15 cellular contexts compared by ENCODE assay signal in the genomic region with DNA sequence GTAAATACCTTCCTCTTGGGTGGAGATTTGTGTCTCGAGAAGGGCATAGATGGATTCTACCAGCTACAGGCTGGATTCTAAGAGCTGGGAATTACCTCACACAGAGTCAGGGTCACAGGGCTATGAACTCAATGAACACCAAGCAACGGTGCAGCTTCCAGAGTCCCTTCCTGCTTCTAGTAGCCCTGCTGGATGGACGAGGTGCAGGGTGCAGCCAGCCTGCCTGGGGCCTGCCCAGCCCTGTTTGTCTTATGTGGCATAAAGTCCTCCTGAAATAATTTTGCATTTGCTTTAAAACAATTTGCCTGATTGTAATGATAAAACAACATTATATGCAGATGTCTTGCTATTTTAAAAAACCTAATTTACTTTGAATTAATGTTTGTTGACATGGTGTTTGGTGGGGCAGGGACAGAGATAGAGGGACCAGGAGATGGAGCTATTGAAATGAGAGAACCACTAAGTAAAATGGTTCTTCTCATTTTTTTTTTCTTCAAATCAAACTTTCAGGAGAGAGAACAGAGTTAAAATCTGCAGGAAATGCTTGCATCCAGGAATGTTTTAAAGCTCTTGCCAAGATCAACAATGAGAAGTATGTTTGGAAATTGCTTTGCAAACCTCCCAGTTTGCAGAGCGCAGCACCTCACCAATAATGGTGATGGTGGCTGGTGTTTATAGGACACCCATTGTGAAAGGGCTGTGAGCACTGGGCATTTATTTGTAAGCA.
DNase-seq lines count a peak whose midpoint lies in the region; ATAC-seq and TF ChIP-seq lines count a peak whose summit lies in the region.
"Had no signal": no experiment of that assay in that cellular context is flagged by ENCODE, and none has a peak within 500 bp of the region (broad histone marks: within the 10 kb centered on the region; RNA-seq: fewer than 3 reads in every experiment).

No MANE protein-coding gene starts in this region.

- WGBS in adrenal gland, 4 donors: 52 to 69% (median 60%) methylated on average over 3 to 4 of the region's 4 CpGs

- H3K27me3 ChIP-seq in BJ (ENCODE audit: control insufficient read depth, insufficient read depth, low read length) (no peaks in the 10 kb centered on the region), adrenal gland (no peaks in the 10 kb centered on the region)

- H3K27ac ChIP-seq in adrenal gland: no peak overlapping the region

- H3K27me3 Mint-ChIP-seq in type B pancreatic cell: peaks cover 26% of the 10 kb centered on the region
- H3K27me3 Mint-ChIP-seq: activated CD4-positive, alpha-beta memory T cell treated with anti-CD3 and anti-CD28 coated beads, Interleukin-2, amount 10 ng/mL, durations not matched to agents 7 days and 5 days had no signal

- intact Hi-C loops in adrenal gland (cut with DNase I): no loop called here

- H3K4me1 Mint-ChIP-seq in type B pancreatic cell (ENCODE audit: unreplicated experiment): no peaks in the 10 kb centered on the region
- H3K4me1 Mint-ChIP-seq: activated CD4-positive, alpha-beta memory T cell treated with anti-CD3 and anti-CD28 coated beads, Interleukin-2, amount 10 ng/mL, durations not matched to agents 7 days and 5 days had no signal

- POLR2A ChIA-PET in BJ (lab: Charles Lee): no interaction called here

- ATAC-seq in GM18907 (IDR thresholded peaks at IDR 0.05; ENCODE audit: unreplicated experiment): no peak
- ATAC-seq: right cardiac atrium had no signal

- H3K27ac Mint-ChIP-seq in type B pancreatic cell: no peak overlapping the region
- H3K27ac Mint-ChIP-seq: activated CD4-positive, alpha-beta memory T cell treated with anti-CD3 and anti-CD28 coated beads, Interleukin-2, amount 10 ng/mL, durations not matched to agents 7 days and 5 days had no signal

- CTCF ChIA-PET in BJ (lab: Yijun Ruan, JAX): interaction anchor here (1.0 to 4.8 kb wide), 8 partner anchors 13 to 719 kb away, joined by 3 to 30 read pairs (median 3); no protein-coding TSS in a partner anchor

- DNase-seq in BJ (ENCODE audit: low read depth) (peak; percentile 13), HT1080 (ENCODE audit: low read depth) (peak; percentile 90), astrocyte of the cerebellum (ENCODE audit: low read depth) (peak; percentile 65), kidney glomerular epithelial cell (lab: John Stamatoyannopoulos, UW) (peak; percentile 19), adrenal gland (no peak), type B pancreatic cell (ENCODE audit: extremely low spot score, unreplicated experiment) (no peak)
- no peak for DNase-seq in activated T-cell treated with anti-CD3 and anti-CD28 coated beads, Interleukin-2, amount 50 U/mL, for 1 hour
- DNase-seq: activated CD4-positive, alpha-beta memory T cell treated with anti-CD3 and anti-CD28 coated beads, Interleukin-2, amount 10 ng/mL, durations not matched to agents 7 days and 5 days; glutamatergic neuron; NCI-H69; right cardiac atrium; substantia nigra had no signal

- no peaks in the 10 kb centered on the region for H3K36me3 Mint-ChIP-seq in type B pancreatic cell

- H3K9me3 Mint-ChIP-seq in type B pancreatic cell: no peaks in the 10 kb centered on the region
- H3K9me3 Mint-ChIP-seq: activated CD4-positive, alpha-beta memory T cell treated with anti-CD3 and anti-CD28 coated beads, Interleukin-2, amount 10 ng/mL, durations not matched to agents 7 days and 5 days; neural crest cell had no signal

- no peaks in the 10 kb centered on the region for H3K36me3 ChIP-seq in BJ (ENCODE audit: control insufficient read depth, insufficient read depth, low read length)
- H3K36me3 ChIP-seq in adrenal gland (replicated peaks in 1 of 2): no peaks in the 10 kb centered on the region
- H3K36me3 ChIP-seq: HAP-1 had no signal

- H3K9me3 ChIP-seq in adrenal gland (replicated peaks in 1 of 3): no peaks in the 10 kb centered on the region
- H3K9me3 ChIP-seq: HAP-1 had no signal

- no peak for TF ChIP-seq POLR2A in adrenal gland (IDR thresholded peaks at IDR 0.05)

- in situ Hi-C loops in astrocyte of the cerebellum (cut with HindIII; ENCODE audit: low sequenced_read_pairs): no loop called here

- H3K4me3 ChIP-seq in BJ (ENCODE audit: low read depth, low read length) (no peak overlapping the region), astrocyte of the cerebellum (ENCODE audit: low read depth, low read length) (no peak overlapping the region), adrenal gland (no peak overlapping the region)
- H3K4me3 ChIP-seq: HAP-1 had no signal

- no peak overlapping the region for H3K4me3 Mint-ChIP-seq in type B pancreatic cell
- H3K4me3 Mint-ChIP-seq: activated CD4-positive, alpha-beta memory T cell treated with anti-CD3 and anti-CD28 coated beads, Interleukin-2, amount 10 ng/mL, durations not matched to agents 7 days and 5 days; neural crest cell had no signal

- TF ChIP-seq CTCF in BJ (IDR thresholded peaks at IDR 0.05; ENCODE audit: insufficient read depth, low read depth, low read length): no peak
- peak; percentile 30 for TF ChIP-seq CTCF in astrocyte of the cerebellum (IDR thresholded peaks at IDR 0.05; ENCODE audit: low read depth, low read length, missing control alignments)
- TF ChIP-seq CTCF in adrenal gland (IDR thresholded peaks at IDR 0.05): no peak
- no peak for TF ChIP-seq CTCF in type B pancreatic cell (conservative IDR thresholded peaks at IDR 0.05)

- H3K4me1 ChIP-seq in adrenal gland (replicated peaks in 1 of 2): no peaks in the 10 kb centered on the region
- H3K4me1 ChIP-seq: HAP-1 had no signal

Comparison
In these comparisons a context has a peak if more than half of its experiments do, and no peak if none do; other contexts are left out.
1. DNase-seq: peak in BJ (single experiment), HT1080 (single experiment), astrocyte of the cerebellum (single experiment) and kidney glomerular epithelial cell (single experiment); none in adrenal gland (0 of 7), activated T-cell treated with anti-CD3 and anti-CD28 coated beads, Interleukin-2, amount 50 U/mL, for 1 hour (single experiment) and type B pancreatic cell (single experiment).